Comparison of ENCODE assay signal across 16 cellular contexts in genomic region chr19:39112338-39112890, GRCh38. TPM values are rescaled to one million over a fixed set of nuclear protein-coding genes. Genes with fewer than 3 reads are reported as not detected.
DNase-seq lines count a peak whose midpoint lies in the region; ATAC-seq and TF ChIP-seq lines count a peak whose summit lies in the region.
"Had no signal": no experiment of that assay in that cellular context is flagged by ENCODE, and none has a peak within 500 bp of the region (broad histone marks: within the 10 kb centered on the region; RNA-seq: fewer than 3 reads in every experiment).

No MANE protein-coding gene starts in this region.

- H3K79me1 ChIP-seq in H9 (ENCODE audit: insufficient read depth, low read depth, low read length, poor library complexity, severe bottlenecking) = no peaks in the 10 kb centered on the region

- H3K27me3 ChIP-seq in HCT116 (ENCODE audit: insufficient read depth, low read length) = no peaks in the 10 kb centered on the region
- H3K27me3 ChIP-seq in H9 (ENCODE audit: insufficient read depth, low read length) = no peaks in the 10 kb centered on the region
- H3K27me3 ChIP-seq: BLaER1 treated with 17β-estradiol and CSF1 and Interleukin-3, amounts not matched to agents 10 nM and 100 nM; SJCRH30 had no signal

- no peak overlapping the region for H3K23ac ChIP-seq in H9 (ENCODE audit: insufficient read length, low read depth, low read length)

- H4K20me1 ChIP-seq in HCT116 (ENCODE audit: insufficient read depth) (no peaks in the 10 kb centered on the region), H9 (ENCODE audit: control insufficient read depth, insufficient read depth, insufficient read length) (no peaks in the 10 kb centered on the region)

- H3K79me2 ChIP-seq in HCT116 (ENCODE audit: insufficient read depth, low read length) = no peaks in the 10 kb centered on the region
- H3K79me2 ChIP-seq in H9 (ENCODE audit: insufficient read depth, low read length) = no peaks in the 10 kb centered on the region

- H3K9ac ChIP-seq in HCT116 (ENCODE audit: low read length) (peak overlapping the region; percentile 59), H9 (ENCODE audit: extremely low read depth, insufficient read length, low read length) (no peak overlapping the region)
- H3K9ac ChIP-seq: BLaER1 treated with 17β-estradiol and CSF1 and Interleukin-3, amounts not matched to agents 10 nM and 100 nM had no signal

- BruUV-seq in HCT116 (replicated peaks; lab: Mats Ljungman, UMichigan) = no TSS peak

- H3T11ph ChIP-seq in H9 (ENCODE audit: low read length) = no peak overlapping the region

- peak overlapping the region; percentile 77 for H2AFZ ChIP-seq in HCT116 (ENCODE audit: low read depth, low read length, poor library complexity, severe bottlenecking)
- H2AFZ ChIP-seq in H9 (ENCODE audit: low read length) = no peak overlapping the region

- no peak for TF ChIP-seq RAD21 in HCT116 (IDR thresholded peaks at IDR 0.05; ENCODE audit: low read depth)

- peaks cover 9% of the 10 kb centered on the region for H3K27me3 Mint-ChIP-seq in H9 (ENCODE audit: low read depth)

- peak; percentile 78 for ATAC-seq in HCT116
- no peak for ATAC-seq in HG02981 (IDR thresholded peaks at IDR 0.05; ENCODE audit: unreplicated experiment)
- ATAC-seq: activated naive CD4-positive, alpha-beta T cell treated with anti-CD3 and anti-CD28 coated beads, Interleukin-2, amount 50 U/mL, for 72 hours had no signal

- H4K5ac ChIP-seq in H9 (ENCODE audit: insufficient read length, low read depth, low read length) = no peak overlapping the region

- H3K9me2 ChIP-seq in HCT116 (ENCODE audit: insufficient read depth) = no peaks in the 10 kb centered on the region

- peak overlapping the region; percentile 60 for H3K27ac ChIP-seq in HCT116 (ENCODE audit: low read depth, low read length)
- no peak overlapping the region for H3K27ac ChIP-seq in H9 (ENCODE audit: insufficient read length, low read depth, low read length)
- H3K27ac ChIP-seq: BLaER1 treated with 17β-estradiol and CSF1 and Interleukin-3, amounts not matched to agents 10 nM and 100 nM; SJCRH30; stomach; WERI-Rb-1 had no signal

- no peak for TF ChIP-seq CTCF in HCT116 (IDR thresholded peaks at IDR 0.05 in 2 of 3, conservative IDR thresholded peaks at IDR 0.05 in 1 of 3; ENCODE audit: borderline replicate concordance in 1 of 3, insufficient read depth in 1 of 3, low read depth in 2 of 3, low read length in 2 of 3)
- TF ChIP-seq CTCF in fibroblast of mammary gland (conservative IDR thresholded peaks at IDR 0.05; ENCODE audit: control insufficient read depth, insufficient read depth, low read depth, low read length) = no peak
- no peak for TF ChIP-seq CTCF in H9 (conservative IDR thresholded peaks at IDR 0.05)

- no peak overlapping the region for H3K14ac ChIP-seq in H9 (ENCODE audit: insufficient read depth, low read length)

- H3K9me3 Mint-ChIP-seq in H9 = no peaks in the 10 kb centered on the region
- H3K9me3 Mint-ChIP-seq: activated naive CD4-positive, alpha-beta T cell treated with anti-CD3 and anti-CD28 coated beads, Interleukin-2, amount 50 U/mL, for 72 hours had no signal

- no peaks in the 10 kb centered on the region for H3K36me3 Mint-ChIP-seq in H9 (ENCODE audit: insufficient read depth in 1 of 3, low read depth in 3 of 3)
- H3K36me3 Mint-ChIP-seq: activated naive CD4-positive, alpha-beta T cell treated with anti-CD3 and anti-CD28 coated beads, Interleukin-2, amount 50 U/mL, for 72 hours had no signal

- H2BK5ac ChIP-seq in H9 (ENCODE audit: insufficient read length, low read length) = no peak overlapping the region

- H3K4me3 ChIP-seq in HCT116 (replicated peaks in 1 of 2; ENCODE audit: low read depth in 1 of 2, low read length in 2 of 2) (peak overlapping the region in 1 of 2 experiments; percentile 15; a peak in 2 of 4 replicates), fibroblast of mammary gland (ENCODE audit: control insufficient read depth, low read depth, low read length) (no peak overlapping the region)
- H3K4me3 ChIP-seq: BLaER1 treated with 17β-estradiol and CSF1 and Interleukin-3, amounts not matched to agents 10 nM and 100 nM; HAP-1; SJCRH30; stomach had no signal

- H3K4me1 Mint-ChIP-seq in H9 = peaks cover 4 to 7% of the 10 kb centered on the region in 2 experiments

- no peaks in the 10 kb centered on the region for H3K23me2 ChIP-seq in H9 (ENCODE audit: insufficient read length, low read depth, low read length, poor library complexity, severe bottlenecking)

- no peak overlapping the region for H3K27ac Mint-ChIP-seq in H9

- no peak overlapping the region for H2BK15ac ChIP-seq in H9 (ENCODE audit: low read depth, low read length)

- H3K36me3 ChIP-seq in HCT116 (ENCODE audit: control insufficient read depth in 1 of 2, insufficient read depth in 2 of 2, low read length in 2 of 2) = no peaks in the 10 kb centered on the region
- H3K36me3 ChIP-seq: BLaER1 treated with 17β-estradiol and CSF1 and Interleukin-3, amounts not matched to agents 10 nM and 100 nM; HAP-1; SJCRH30; stomach; WERI-Rb-1 had no signal

- H3K4me3 Mint-ChIP-seq in H9 = no peak overlapping the region; a peak in 1 of 5 replicates

- CTCF ChIA-PET in HCT116 (lab: Charles Lee) = interaction anchor here (1.2 to 1.8 kb wide), 4 partner anchors 10 to 216 kb away, joined by 3 to 12 read pairs (median 8); no protein-coding TSS in a partner anchor

- no CpG with 5 or more reads among the region's 15 CpGs for WGBS in H9 (ENCODE audit: extremely low coverage, insufficient read length, low lambda C conversion rate)

- no peak overlapping the region for H2BK20ac ChIP-seq in H9 (ENCODE audit: low read depth, low read length, poor library complexity, severe bottlenecking)

- no peak overlapping the region for H4K8ac ChIP-seq in H9 (replicated peaks; ENCODE audit: insufficient read length, low read depth, low read length)

- H4K91ac ChIP-seq in H9 (ENCODE audit: insufficient read length, low read depth, low read length) = no peak overlapping the region

- no peak overlapping the region for H3K18ac ChIP-seq in H9 (ENCODE audit: insufficient read length, low read depth, low read length)

- peaks cover 17 to 29% of the 10 kb centered on the region in 2 experiments for H3K4me1 ChIP-seq in HCT116 (ENCODE audit: control insufficient read depth in 1 of 2, insufficient read depth in 2 of 2, low read length in 2 of 2)
- no peaks in the 10 kb centered on the region for H3K4me1 ChIP-seq in H9 (ENCODE audit: insufficient read depth, low read length)
- H3K4me1 ChIP-seq: HAP-1, stomach had no signal

- intact Hi-C loops in HCT116 (cut with micrococcal nuclease) = loop anchor here (5.0 kb wide), 2 partner anchors 60 to 150 kb away; no protein-coding TSS in a partner anchor

- H3K56ac ChIP-seq in H9 (ENCODE audit: insufficient read length, low read depth, low read length) = no peak overlapping the region

- DNase-seq in HCT116 (ENCODE audit: low read depth, low spot score) (peak; percentile 62), T1000 (lab: John Stamatoyannopoulos, UW) (peak; percentile 85), fibroblast of mammary gland (ENCODE audit: low read depth) (peak; percentile 23), renal cortical epithelial cell (ENCODE audit: low read depth) (peak; percentile 83), H9 (no peak), NCI-H345 (lab: John Stamatoyannopoulos, UW) (no peak), NCI-H446 (lab: John Stamatoyannopoulos, UW) (no peak)
- DNase-seq: NCI-H526 treated with DMSO at 0.1 percent for 48 hours, stomach, WERI-Rb-1 had no signal

- no peaks in the 10 kb centered on the region for H3K9me3 ChIP-seq in HCT116 (ENCODE audit: control insufficient read depth in 1 of 2, insufficient read depth in 1 of 2, low read depth in 1 of 2, low read length in 2 of 2)
- no peaks in the 10 kb centered on the region for H3K9me3 ChIP-seq in H9 (ENCODE audit: control insufficient read depth, low read depth, low read length)
- H3K9me3 ChIP-seq: BLaER1 treated with 17β-estradiol and CSF1 and Interleukin-3, amounts not matched to agents 10 nM and 100 nM; HAP-1; SJCRH30; stomach had no signal

- H2BK120ac ChIP-seq in H9 (ENCODE audit: low read depth, low read length, poor library complexity, severe bottlenecking) = no peak overlapping the region

- H3K4ac ChIP-seq in H9 (ENCODE audit: low read depth, low read length) = no peak overlapping the region

- no peak overlapping the region for H2AK5ac ChIP-seq in H9 (ENCODE audit: insufficient read length, low read length)

- POLR2A ChIA-PET in HCT116 (lab: Charles Lee) = interaction anchor here (0.5 to 1.4 kb wide), 3 partner anchors 33 to 292 kb away, joined by 3 to 4 read pairs (median 4); no protein-coding TSS in a partner anchor

- TF ChIP-seq POLR2A in HCT116 (IDR thresholded peaks at IDR 0.05; ENCODE audit: borderline replicate concordance, extremely low read depth, insufficient read depth, insufficient read length) = no peak

- H2BK12ac ChIP-seq in H9 (ENCODE audit: insufficient read length, low read depth, low read length) = no peak overlapping the region

- H3K4me2 ChIP-seq in HCT116 (ENCODE audit: low read length) (peak overlapping the region; percentile 70), H9 (ENCODE audit: insufficient read depth, insufficient read length, low read length) (no peak overlapping the region)
- H3K4me2 ChIP-seq: BLaER1 treated with 17β-estradiol and CSF1 and Interleukin-3, amounts not matched to agents 10 nM and 100 nM had no signal

- RAD21 ChIA-PET in HCT116 (lab: Charles Lee; ENCODE audit: low non-redundant PET in 1 of 2, low total read pairs in 2 of 2, uncharacterized antibody in 2 of 2, unreplicated experiment in 2 of 2) = interaction anchor here in 1 of 2 experiments (0.6 kb wide), 1 partner anchor 32 kb away, joined by 3 read pairs; no protein-coding TSS in a partner anchor

TF ChIP-seq in HCT116, 20 proteins besides CTCF, POLR2A, EP300 and RAD21 (continues in another document):
- TF ChIP-seq MAX (IDR thresholded peaks at IDR 0.05) (peak; percentile 84), CBX3 (IDR thresholded peaks at IDR 0.05; ENCODE audit: low read depth) (peak; percentile 22; the same call in 1 of the 2 replicates), FOSL1 (IDR thresholded peaks at IDR 0.05; ENCODE audit: low read depth) (peak; percentile 59; the same call in 1 of the 2 replicates), ATF3 (IDR thresholded peaks at IDR 0.05) (no peak), YY1 (IDR thresholded peaks at IDR 0.05; ENCODE audit: extremely low read depth, insufficient replicate concordance, low read depth, low read length) (no peak)

RNA-seq across cellular contexts. Expression of gene PAK4, which starts 13.2 kb away (rescaled TPM):
- total RNA-seq in HCT116 (2021; ENCODE audit: unreplicated experiment) = 90.1 TPM
- 76.7 and 78.4 TPM in 2 replicates for polyA plus RNA-seq in HCT116 (2012)
- total RNA-seq in renal cortical epithelial cell = 5.0 and 17.7 TPM in 2 replicates
- total RNA-seq in H9 (2021) = 62.6 and 63.1 TPM in 2 replicates

RNA-seq across cellular contexts. Expression of gene ACP7, which starts 28.2 kb away (rescaled TPM):
- total RNA-seq in HCT116 (2021; ENCODE audit: unreplicated experiment) = 4.7 TPM
- polyA plus RNA-seq in HCT116 (2012) = 5.5 and 6.0 TPM in 2 replicates
- total RNA-seq in renal cortical epithelial cell = not detected in 2 replicates
- total RNA-seq in H9 (2021) = 0.15 and 0.18 TPM in 2 replicates
- total RNA-seq: right cardiac atrium, SJCRH30, stomach had no signal
- polyA plus RNA-seq: right cardiac atrium, stomach had no signal

Comparison
In these comparisons a context has a peak if more than half of its experiments do, and no peak if none do; other contexts are left out.
1. DNase-seq: peak in HCT116 (single experiment), T1000 (single experiment), fibroblast of mammary gland (single experiment) and renal cortical epithelial cell (single experiment); none in H9 (single experiment), NCI-H345 (single experiment) and NCI-H446 (0 of 2).